8 cellular contexts compared by ENCODE assay signal in the genomic region with DNA sequence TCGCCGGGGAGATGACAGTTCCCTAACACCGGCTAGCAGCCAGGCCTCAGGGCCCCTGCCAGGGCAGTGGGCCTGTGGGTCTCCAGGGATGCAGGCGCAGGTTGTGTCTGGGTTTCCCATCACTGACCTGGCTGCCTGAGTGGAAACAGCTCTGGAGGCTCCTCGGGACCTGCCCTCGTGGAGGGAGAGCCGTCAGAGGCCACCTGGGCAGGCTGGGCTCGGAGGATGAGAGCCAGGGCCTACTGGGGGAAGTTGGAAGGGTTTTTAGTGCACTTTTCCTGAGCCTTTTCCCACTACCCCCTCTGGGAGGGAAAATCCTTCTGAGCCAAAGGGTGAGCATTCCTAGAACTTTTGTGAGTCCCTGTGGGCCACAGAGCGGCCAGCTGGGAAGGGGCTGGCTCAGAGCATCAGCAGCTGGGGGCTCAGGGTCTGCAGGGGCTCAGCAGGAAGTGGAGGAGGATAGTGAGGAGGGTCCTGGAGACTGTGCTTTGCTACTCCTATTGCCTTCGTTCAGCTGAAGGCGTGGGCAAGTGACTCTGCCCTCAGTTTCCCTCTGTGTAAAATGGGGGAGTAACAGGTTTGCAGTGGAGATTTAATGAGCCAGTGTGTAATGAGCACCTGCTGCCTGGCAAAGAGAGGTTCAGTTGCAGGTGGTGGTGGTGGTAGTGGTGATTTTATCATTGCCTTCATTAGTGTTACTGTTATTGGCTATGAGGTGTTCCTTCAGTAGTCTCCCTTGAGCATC. TPM values are rescaled to one million over a fixed set of nuclear protein-coding genes. Genes with fewer than 3 reads are reported as not detected.
DNase-seq lines count a peak whose midpoint lies in the region; ATAC-seq lines count a peak whose summit lies in the region.

No MANE protein-coding gene starts in this region.

- H3K36me3 ChIP-seq in GM23248 (ENCODE audit: low read depth): no peaks in the 10 kb centered on the region
- no peaks in the 10 kb centered on the region for H3K36me3 ChIP-seq in skeletal muscle tissue (ENCODE audit: control insufficient read depth in 3 of 3, insufficient read depth in 3 of 3, low read length in 3 of 3)

- H4K20me1 ChIP-seq in GM23248 (ENCODE audit: insufficient read depth): no peaks in the 10 kb centered on the region

- H3K9me2 ChIP-seq in GM23248 (ENCODE audit: insufficient read depth): no peaks in the 10 kb centered on the region

- CTCF ChIA-PET in activated CD4-positive, alpha-beta memory T cell treated with anti-CD3 and anti-CD28 coated beads, Interleukin-2, amount 10 ng/mL, durations not matched to agents 7 days and 5 days (lab: Charles Lee): interaction anchor here (0.8 to 2.3 kb wide), 6 partner anchors 11 to 45 kb away, joined by 3 to 11 read pairs (median 5); no protein-coding TSS in a partner anchor

- 71 to 73% methylated on average over 11 of the region's 11 CpGs for WGBS in GM23248 (ENCODE audit: low coverage in 1 of 2, low lambda C conversion rate in 2 of 2, missing lambda C conversion rate in 2 of 2), 2 experiments

- H3K79me2 ChIP-seq in GM23248 (ENCODE audit: insufficient read depth): peaks cover 66% of the 10 kb centered on the region

- H3K36me3 Mint-ChIP-seq in activated CD4-positive, alpha-beta memory T cell treated with anti-CD3 and anti-CD28 coated beads, Interleukin-2, amount 10 ng/mL, durations not matched to agents 7 days and 5 days (ENCODE audit: low read depth): peaks cover 3% of the 10 kb centered on the region

- H3K9me3 Mint-ChIP-seq in activated CD4-positive, alpha-beta memory T cell treated with anti-CD3 and anti-CD28 coated beads, Interleukin-2, amount 10 ng/mL, durations not matched to agents 7 days and 5 days: no peaks in the 10 kb centered on the region

- H3K4me3 Mint-ChIP-seq in activated CD4-positive, alpha-beta memory T cell treated with anti-CD3 and anti-CD28 coated beads, Interleukin-2, amount 10 ng/mL, durations not matched to agents 7 days and 5 days: peak overlapping the region; percentile 90

- H3K4me1 Mint-ChIP-seq in activated CD4-positive, alpha-beta memory T cell treated with anti-CD3 and anti-CD28 coated beads, Interleukin-2, amount 10 ng/mL, durations not matched to agents 7 days and 5 days: peaks cover 78% of the 10 kb centered on the region

- DNase-seq in GM23248 (peak; percentile 31), left ventricle myocardium superior (peak; percentile 67), dermis blood vessel endothelial cell (no peak), nucleus accumbens (lab: John Stamatoyannopoulos, UW) (no peak), epidermal melanocyte (ENCODE audit: insufficient read length, low spot score) (no peak)
- no peak for DNase-seq in activated CD4-positive, alpha-beta memory T cell treated with anti-CD3 and anti-CD28 coated beads, Interleukin-2, amount 10 ng/mL, durations not matched to agents 7 days and 5 days

- POLR2A ChIA-PET in activated CD4-positive, alpha-beta memory T cell treated with anti-CD3 and anti-CD28 coated beads, Interleukin-2, amount 10 ng/mL, durations not matched to agents 7 days and 5 days (lab: Charles Lee): interaction anchor here (1.5 to 16.8 kb wide), 3 partner anchors 22 to 278 kb away, joined by 5 to 257 read pairs (median 237); partner anchors contain the start of gene BRAP

- H3K27me3 Mint-ChIP-seq in activated CD4-positive, alpha-beta memory T cell treated with anti-CD3 and anti-CD28 coated beads, Interleukin-2, amount 10 ng/mL, durations not matched to agents 7 days and 5 days: peaks cover 15% of the 10 kb centered on the region

- intact Hi-C loops in left ventricle myocardium superior (cut with micrococcal nuclease): no loop called here

- peaks cover 64% of the 10 kb centered on the region for H3F3A ChIP-seq in GM23248 (ENCODE audit: insufficient read depth)

- H3K4me1 ChIP-seq in GM23248 (ENCODE audit: insufficient read depth): peaks cover 51% of the 10 kb centered on the region
- peaks cover 54 to 87% (median 80%) of the 10 kb centered on the region in 3 donors for H3K4me1 ChIP-seq in skeletal muscle tissue (ENCODE audit: control insufficient read depth in 3 of 3, insufficient read depth in 3 of 3, low read length in 3 of 3)

- H3K27ac ChIP-seq in GM23248 (peak overlapping the region; percentile 49), skeletal muscle tissue (ENCODE audit: low read depth, low read length) (peak overlapping the region; percentile 84)

- H3K4me3 ChIP-seq in GM23248: peak overlapping the region; percentile 93
- peak overlapping the region; percentile 75 to 87 (median 86) for H3K4me3 ChIP-seq in skeletal muscle tissue (ENCODE audit: low read length in 3 of 3)

- H2AFZ ChIP-seq in GM23248: no peak overlapping the region

- peak overlapping the region; percentile 84 for H3K4me2 ChIP-seq in GM23248 (ENCODE audit: unreplicated experiment)

- in situ Hi-C loops in GM23248 (cut with MboI): no loop called here

- H3K9ac ChIP-seq in GM23248: peak overlapping the region; percentile 89
- peak overlapping the region; percentile 77 to 91 (median 88) for H3K9ac ChIP-seq in skeletal muscle tissue (ENCODE audit: low read depth in 1 of 3, low read length in 3 of 3)

- H3K9me3 ChIP-seq in GM23248 (ENCODE audit: low read depth) (no peaks in the 10 kb centered on the region), skeletal muscle tissue (ENCODE audit: control insufficient read depth in 3 of 3, low read length in 3 of 3) (no peaks in the 10 kb centered on the region)

- ATAC-seq in left ventricle myocardium superior (no peak), HG03045 (IDR thresholded peaks at IDR 0.05; ENCODE audit: unreplicated experiment) (no peak)

- peak overlapping the region; percentile 82 for H3K27ac Mint-ChIP-seq in activated CD4-positive, alpha-beta memory T cell treated with anti-CD3 and anti-CD28 coated beads, Interleukin-2, amount 10 ng/mL, durations not matched to agents 7 days and 5 days

- H3K27me3 ChIP-seq in GM23248 (replicated peaks; ENCODE audit: insufficient read depth) (no peaks in the 10 kb centered on the region), skeletal muscle tissue (ENCODE audit: control insufficient read depth in 3 of 3, insufficient read depth in 3 of 3, low read length in 3 of 3) (no peaks in the 10 kb centered on the region)

RNA-seq across cellular contexts. Expression of gene SH2B3, which starts 1.8 kb away (rescaled TPM):
- 39.1 and 42.8 TPM in 2 replicates for total RNA-seq in GM23248 (2014; rRNA removed; shearing (Covaris generic))
- 9.2 and 9.4 TPM in 2 replicates for polyA plus RNA-seq in GM23248 (2016; fragmentation: Nextera tagmentation; extraction: Ambion mirVana)
- total RNA-seq in activated CD4-positive, alpha-beta memory T cell treated with anti-CD3 and anti-CD28 coated beads, Interleukin-2, amount 10 ng/mL, durations not matched to agents 7 days and 5 days: 10 to 100 TPM; 18.8 to 20.2 TPM
- total RNA-seq in left ventricle myocardium superior (45.1 TPM), skeletal muscle tissue (7.8 TPM), dermis blood vessel endothelial cell (93.6 and 111 TPM in 2 replicates)

RNA-seq across cellular contexts. Expression of gene PHETA1, which starts 38.6 kb away (rescaled TPM):
- total RNA-seq in GM23248 (2014; rRNA removed; shearing (Covaris generic)): 4.8 and 12.9 TPM in 2 replicates
- 6.6 and 7.9 TPM in 2 replicates for polyA plus RNA-seq in GM23248 (2016; fragmentation: Nextera tagmentation; extraction: Ambion mirVana)
- total RNA-seq in activated CD4-positive, alpha-beta memory T cell treated with anti-CD3 and anti-CD28 coated beads, Interleukin-2, amount 10 ng/mL, durations not matched to agents 7 days and 5 days: under 1 TPM; 0.93 to 0.98 TPM
- total RNA-seq in left ventricle myocardium superior (28.6 TPM), skeletal muscle tissue (2.6 TPM), dermis blood vessel endothelial cell (8.5 and 9.7 TPM in 2 replicates)

Comparison
In these comparisons a context has a peak if more than half of its experiments do, and no peak if none do; other contexts are left out.
1. DNase-seq: peak in GM23248 (single experiment) and left ventricle myocardium superior (single experiment); none in activated CD4-positive, alpha-beta memory T cell treated with anti-CD3 and anti-CD28 coated beads, Interleukin-2, amount 10 ng/mL, durations not matched to agents 7 days and 5 days (single experiment), dermis blood vessel endothelial cell (single experiment), nucleus accumbens (0 of 56) and epidermal melanocyte (single experiment).